ENCODE assay signal across 18 cellular contexts in the genomic region with DNA sequence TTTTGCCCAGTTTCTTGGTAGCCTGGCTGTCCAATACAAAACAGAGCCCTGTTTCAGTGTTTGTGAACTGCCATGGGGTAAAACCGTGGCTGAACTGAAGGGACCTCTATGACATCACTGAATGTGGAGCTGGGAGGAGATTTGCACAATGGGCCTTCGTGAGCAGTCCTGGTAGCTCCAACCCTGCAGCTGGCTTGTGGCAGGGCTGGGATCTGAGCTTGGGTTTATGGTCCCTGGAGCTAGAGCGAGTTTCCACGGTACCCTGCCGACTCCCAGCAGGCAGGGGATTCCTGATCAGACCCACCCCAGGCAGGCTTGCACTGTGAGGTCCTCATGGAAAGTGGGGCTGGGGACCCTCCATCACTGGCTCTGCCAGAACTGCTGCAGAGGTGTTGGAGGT.
DNase-seq lines count a peak whose midpoint lies in the region; ATAC-seq and TF ChIP-seq lines count a peak whose summit lies in the region.
"Had no signal": no experiment of that assay in that cellular context is flagged by ENCODE, and none has a peak within 500 bp of the region (broad histone marks: within the 10 kb centered on the region; RNA-seq: fewer than 3 reads in every experiment).

No MANE protein-coding gene starts in this region.

- H3K4me3 ChIP-seq in heart left ventricle: no peak overlapping the region
- H3K4me3 ChIP-seq: BLaER1 treated with 17β-estradiol and CSF1 and Interleukin-3, amounts not matched to agents 10 nM and 100 nM; GM12878; Peyer's patch had no signal

- no peak for ATAC-seq in heart left ventricle
- ATAC-seq: GM12878 had no signal

- intact Hi-C loops in cardiac septum (cut with DNase I): no loop called here
- intact Hi-C loops in heart left ventricle (cut with DNase I): no loop called here
- intact Hi-C loops in posterior vena cava (cut with DNase I): no loop called here

- DNase-seq in cardiac septum (ENCODE audit: low spot score) (peak; percentile 15), heart left ventricle (no peak), hippocampal formation (lab: John Stamatoyannopoulos, UW) (peak; percentile 12 to 18), posterior vena cava (ENCODE audit: low spot score) (peak; percentile 45), NOMO-1 (lab: John Stamatoyannopoulos, UW; ENCODE audit: unreplicated experiment in 2 of 2) (no peak), COLO829 (ENCODE audit: low spot score) (no peak), DMS53 (lab: John Stamatoyannopoulos, UW) (no peak), SK-N-DZ (ENCODE audit: low spot score) (no peak)
- DNase-seq: 8988T, H7, Kasumi-1, NCI-H1417, NCI-H1930, NCI-H510A, NCI-H82 had no signal

- no peaks in the 10 kb centered on the region for H3K36me3 ChIP-seq in heart left ventricle
- H3K36me3 ChIP-seq: BLaER1 treated with 17β-estradiol and CSF1 and Interleukin-3, amounts not matched to agents 10 nM and 100 nM; Peyer's patch had no signal

- no peak overlapping the region for H3K27ac ChIP-seq in heart left ventricle
- H3K27ac ChIP-seq: BLaER1 treated with 17β-estradiol and CSF1 and Interleukin-3, amounts not matched to agents 10 nM and 100 nM; Peyer's patch had no signal

- TF ChIP-seq CTCF in heart left ventricle (IDR thresholded peaks at IDR 0.05): no peak

- TF ChIP-seq POLR2A in heart left ventricle (IDR thresholded peaks at IDR 0.05): no peak

- 54 to 61% (median 59%) methylated on average over 5 of the region's 5 CpGs for WGBS in heart left ventricle, 4 donors

- peaks cover 0 to 19% (median 0%) of the 10 kb centered on the region in 9 donors for H3K27me3 ChIP-seq in heart left ventricle
- H3K27me3 ChIP-seq: BLaER1 treated with 17β-estradiol and CSF1 and Interleukin-3, amounts not matched to agents 10 nM and 100 nM; Peyer's patch had no signal

- no peaks in the 10 kb centered on the region for H3K9me3 ChIP-seq in heart left ventricle
- H3K9me3 ChIP-seq: BLaER1 treated with 17β-estradiol and CSF1 and Interleukin-3, amounts not matched to agents 10 nM and 100 nM; Peyer's patch had no signal

- H3K4me1 ChIP-seq in heart left ventricle: no peaks in the 10 kb centered on the region
- H3K4me1 ChIP-seq: Peyer's patch had no signal

Comparison
In these comparisons a context has a peak if more than half of its experiments do, and no peak if none do; other contexts are left out.
1. DNase-seq: peak in cardiac septum (single experiment), hippocampal formation (2 of 2) and posterior vena cava (single experiment); none in heart left ventricle (0 of 5), NOMO-1 (0 of 2), COLO829 (single experiment), DMS53 (single experiment) and SK-N-DZ (single experiment).